ENCODE assay signal across 19 cellular contexts in the genomic region with DNA sequence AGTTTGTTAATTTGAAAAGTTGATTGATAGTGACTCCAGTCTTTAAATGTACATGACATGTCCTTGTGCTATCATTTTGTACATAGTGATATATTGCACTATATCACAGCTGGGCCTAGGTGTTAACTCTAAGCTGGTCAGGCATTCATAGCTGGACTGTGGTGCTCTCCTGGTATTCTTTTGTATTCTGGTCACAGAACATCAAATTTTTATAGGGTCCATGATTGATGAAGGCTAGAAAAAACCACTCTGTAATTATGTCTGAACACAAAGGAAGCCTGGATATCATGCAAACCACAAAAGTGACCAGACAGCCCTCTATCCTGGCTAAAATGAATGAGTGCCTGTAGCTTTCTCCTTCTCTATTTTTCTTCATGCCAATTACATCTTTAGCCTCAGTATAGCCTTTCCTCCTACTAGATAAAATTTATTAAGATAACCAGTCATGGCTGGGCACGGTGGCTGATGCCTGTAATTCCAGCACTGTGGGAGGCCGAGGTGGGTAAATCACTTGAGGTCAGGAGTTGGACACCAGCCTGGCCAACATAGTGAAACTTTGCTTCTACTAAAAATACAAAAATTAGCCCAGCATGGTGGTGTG.
DNase-seq lines count a peak whose midpoint lies in the region; ATAC-seq, FAIRE-seq and TF ChIP-seq lines count a peak whose summit lies in the region.
"Had no signal": no experiment of that assay in that cellular context is flagged by ENCODE, and none has a peak within 500 bp of the region (broad histone marks: within the 10 kb centered on the region; RNA-seq: fewer than 3 reads in every experiment).

No MANE protein-coding gene starts in this region.

- H4K20me1 ChIP-seq in endothelial cell of umbilical vein (replicated peaks; ENCODE audit: control insufficient read depth, extremely low read depth, insufficient read depth, low read length): no peaks in the 10 kb centered on the region

- H3K9ac ChIP-seq in endothelial cell of umbilical vein (replicated peaks; ENCODE audit: extremely low read depth, insufficient read depth, low read length) (no peak overlapping the region), skeletal muscle satellite cell (ENCODE audit: low read depth, low read length) (peak overlapping the region; percentile 72)

- H3K9me1 ChIP-seq in endothelial cell of umbilical vein (replicated peaks; ENCODE audit: control insufficient read depth, extremely low read depth, insufficient read depth, low read length): no peaks in the 10 kb centered on the region

- intact Hi-C loops in endothelial cell of umbilical vein (cut with micrococcal nuclease): no loop called here
- intact Hi-C loops in CD4-positive, alpha-beta T cell (cut with DNase I, micrococcal nuclease): no loop called here

- CTCF ChIA-PET in endothelial cell of umbilical vein (lab: Charles Lee): no interaction called here
- CTCF ChIA-PET in CD4-positive, alpha-beta T cell (lab: Charles Lee): no interaction called here

- H3K4me1 Mint-ChIP-seq in CD4-positive, alpha-beta T cell (ENCODE audit: low read depth): no peaks in the 10 kb centered on the region
- H3K4me1 Mint-ChIP-seq in type B pancreatic cell (ENCODE audit: unreplicated experiment): no peaks in the 10 kb centered on the region
- H3K4me1 Mint-ChIP-seq: mesothelial cell of epicardium; stimulated activated effector memory CD8-positive, alpha-beta T cell treated with anti-CD3 and anti-CD28 coated beads, Interleukin-12 subunit alpha, Interleukin-12 subunit beta, amount 100 ng/mL, for 72 hours had no signal

- no peaks in the 10 kb centered on the region for H3K9me3 ChIP-seq in endothelial cell of umbilical vein (replicated peaks; ENCODE audit: control insufficient read depth, insufficient read depth, low read length)
- peaks cover 11% of the 10 kb centered on the region for H3K9me3 ChIP-seq in skeletal muscle satellite cell (replicated peaks; ENCODE audit: low read length)
- peaks cover 7% of the 10 kb centered on the region for H3K9me3 ChIP-seq in CD4-positive, alpha-beta T cell (ENCODE audit: control insufficient read depth, low read length)
- H3K9me3 ChIP-seq: body of pancreas had no signal

- ATAC-seq in CD4-positive, alpha-beta T cell (ENCODE audit: poor library complexity): no peak
- ATAC-seq: body of pancreas; heart left ventricle; stimulated activated effector memory CD8-positive, alpha-beta T cell treated with anti-CD3 and anti-CD28 coated beads, Interleukin-12 subunit alpha, Interleukin-12 subunit beta, amount 100 ng/mL, for 72 hours had no signal

- H3K4me1 ChIP-seq in endothelial cell of umbilical vein (ENCODE audit: control insufficient read depth, extremely low read depth, insufficient read depth, low read length) (peaks cover 18% of the 10 kb centered on the region), skeletal muscle satellite cell (ENCODE audit: control insufficient read depth, insufficient read depth, low read length) (peaks cover 29% of the 10 kb centered on the region)
- H3K4me1 ChIP-seq: body of pancreas, esophagus muscularis mucosa, heart left ventricle had no signal

- H2AFZ ChIP-seq in endothelial cell of umbilical vein (ENCODE audit: low read depth, low read length): no peak overlapping the region

- no peak for FAIRE-seq in endothelial cell of umbilical vein (lab: Jason Lieb, UNC)
- FAIRE-seq: GM18507 had no signal

- no peak overlapping the region for H3K4me3 Mint-ChIP-seq in CD4-positive, alpha-beta T cell
- no peak overlapping the region for H3K4me3 Mint-ChIP-seq in type B pancreatic cell
- H3K4me3 Mint-ChIP-seq: mesothelial cell of epicardium; neural crest cell; stimulated activated effector memory CD8-positive, alpha-beta T cell treated with anti-CD3 and anti-CD28 coated beads, Interleukin-12 subunit alpha, Interleukin-12 subunit beta, amount 100 ng/mL, for 72 hours had no signal

- TF ChIP-seq POLR2A in endothelial cell of umbilical vein (IDR thresholded peaks at IDR 0.05; ENCODE audit: low read depth, low read length): no peak

- H3K79me2 ChIP-seq in endothelial cell of umbilical vein (ENCODE audit: control insufficient read depth, insufficient read depth, low read length): no peaks in the 10 kb centered on the region

- H3K36me3 Mint-ChIP-seq in CD4-positive, alpha-beta T cell (ENCODE audit: low read depth): no peaks in the 10 kb centered on the region
- H3K36me3 Mint-ChIP-seq in type B pancreatic cell: no peaks in the 10 kb centered on the region
- H3K36me3 Mint-ChIP-seq: stimulated activated effector memory CD8-positive, alpha-beta T cell treated with anti-CD3 and anti-CD28 coated beads, Interleukin-12 subunit alpha, Interleukin-12 subunit beta, amount 100 ng/mL, for 72 hours had no signal

- H3K9me3 Mint-ChIP-seq in CD4-positive, alpha-beta T cell: peaks cover 17% of the 10 kb centered on the region
- H3K9me3 Mint-ChIP-seq in type B pancreatic cell: peaks cover 7% of the 10 kb centered on the region

- no peak overlapping the region for H3K27ac Mint-ChIP-seq in CD4-positive, alpha-beta T cell
- no peak overlapping the region for H3K27ac Mint-ChIP-seq in type B pancreatic cell
- H3K27ac Mint-ChIP-seq: mesothelial cell of epicardium; stimulated activated effector memory CD8-positive, alpha-beta T cell treated with anti-CD3 and anti-CD28 coated beads, Interleukin-12 subunit alpha, Interleukin-12 subunit beta, amount 100 ng/mL, for 72 hours had no signal

- dilution Hi-C loops in endothelial cell of umbilical vein (cut with MboI; ENCODE audit: extremely low pct_ligation_motif_present, low sequenced_read_pairs): no loop called here

- no peaks in the 10 kb centered on the region for H3K27me3 Mint-ChIP-seq in CD4-positive, alpha-beta T cell
- no peaks in the 10 kb centered on the region for H3K27me3 Mint-ChIP-seq in type B pancreatic cell

- TF ChIP-seq CTCF in endothelial cell of umbilical vein (IDR thresholded peaks at IDR 0.05; ENCODE audit: extremely low read depth in 1 of 2, insufficient read depth in 1 of 2, low read depth in 1 of 2, low read length in 2 of 2): no peak
- no peak for TF ChIP-seq CTCF in CD4-positive, alpha-beta T cell (IDR thresholded peaks at IDR 0.05)
- TF ChIP-seq CTCF in type B pancreatic cell (conservative IDR thresholded peaks at IDR 0.05): no peak

- no peak overlapping the region for H3K4me3 ChIP-seq in endothelial cell of umbilical vein (replicated peaks in 1 of 3; ENCODE audit: insufficient read depth in 1 of 3, low read depth in 1 of 3, low read length in 3 of 3)
- H3K4me3 ChIP-seq in skeletal muscle satellite cell (ENCODE audit: low read length): no peak overlapping the region
- H3K4me3 ChIP-seq: body of pancreas, esophagus muscularis mucosa, heart left ventricle had no signal

- H3K4me2 ChIP-seq in endothelial cell of umbilical vein (ENCODE audit: insufficient read depth, low read length): no peak overlapping the region
- no peak overlapping the region for H3K4me2 ChIP-seq in skeletal muscle satellite cell (ENCODE audit: low read length)

- H3K36me3 ChIP-seq in endothelial cell of umbilical vein (ENCODE audit: control insufficient read depth in 2 of 2, extremely low read depth in 1 of 2, insufficient read depth in 2 of 2, low read length in 2 of 2): no peaks in the 10 kb centered on the region
- H3K36me3 ChIP-seq in skeletal muscle satellite cell (ENCODE audit: insufficient read depth, low read length): no peaks in the 10 kb centered on the region
- H3K36me3 ChIP-seq: esophagus muscularis mucosa, heart left ventricle had no signal

- DNase-seq in NCI-H748 (lab: John Stamatoyannopoulos, UW; ENCODE audit: unreplicated experiment): peak; percentile 4
- DNase-seq in NCI-H748 treated with DMSO at 0.1 percent for 48 hours (lab: John Stamatoyannopoulos, UW): no peak
- peak; percentile 65 for DNase-seq in RPMI7951 (ENCODE audit: low read depth)
- DNase-seq in endothelial cell of umbilical vein (ENCODE audit: low read depth, low spot score): no peak
- DNase-seq in CD4-positive, alpha-beta T cell: no peak
- no peak for DNase-seq in T-helper 1 cell
- no peak for DNase-seq in type B pancreatic cell (ENCODE audit: extremely low spot score, unreplicated experiment)
- DNase-seq: 8988T; activated CD4-positive, alpha-beta T cell treated with anti-CD3 and anti-CD28 coated beads for 4 hours; body of pancreas; heart left ventricle; NCI-H1436 had no signal

- no peaks in the 10 kb centered on the region for H3K27me3 ChIP-seq in endothelial cell of umbilical vein (ENCODE audit: control insufficient read depth in 2 of 2, insufficient read depth in 2 of 2, low read length in 2 of 2)
- no peaks in the 10 kb centered on the region for H3K27me3 ChIP-seq in skeletal muscle satellite cell (ENCODE audit: control insufficient read depth, insufficient read depth, low read length)
- H3K27me3 ChIP-seq in CD4-positive, alpha-beta T cell (ENCODE audit: control insufficient read depth, insufficient read depth, low read length): no peaks in the 10 kb centered on the region
- H3K27me3 ChIP-seq: body of pancreas, esophagus muscularis mucosa, heart left ventricle had no signal

- H3K27ac ChIP-seq in endothelial cell of umbilical vein (ENCODE audit: insufficient read depth, low read depth, low read length): peak overlapping the region; percentile 70
- H3K27ac ChIP-seq in CD4-positive, alpha-beta T cell (ENCODE audit: low read depth, low read length): no peak overlapping the region
- H3K27ac ChIP-seq: body of pancreas, C4-2B, esophagus muscularis mucosa, heart left ventricle had no signal

- POLR2A ChIA-PET in endothelial cell of umbilical vein (lab: Charles Lee): no interaction called here
- POLR2A ChIA-PET in CD4-positive, alpha-beta T cell (lab: Charles Lee): interaction anchor here (1.0 kb wide), 1 partner anchor 10 kb away, joined by 3 read pairs; no protein-coding TSS in a partner anchor

- BruUV-seq in endothelial cell of umbilical vein (replicated peaks; lab: Mats Ljungman, UMichigan): no TSS peak

TF ChIP-seq in endothelial cell of umbilical vein, 7 proteins besides CTCF, POLR2A, EP300 and RAD21:
- TF ChIP-seq MYC (IDR thresholded peaks at IDR 0.05; ENCODE audit: low read depth, low read length) (no peak), JUN (IDR thresholded peaks at IDR 0.05; ENCODE audit: borderline replicate concordance, insufficient read depth, insufficient read length, low read depth) (no peak), EZH2 (IDR thresholded peaks at IDR 0.05; ENCODE audit: borderline replicate concordance, low read depth, low read length, severe bottlenecking) (no peak), GATA2 (IDR thresholded peaks at IDR 0.05; ENCODE audit: insufficient read depth, insufficient read length, low read depth, low read length) (no peak), POLR2AphosphoS5 (IDR thresholded peaks at IDR 0.05; ENCODE audit: insufficient read depth, low read depth, low read length) (no peak), FOS (IDR thresholded peaks at IDR 0.05; ENCODE audit: borderline replicate concordance, insufficient read depth, low read length) (no peak)
- TF ChIP-seq, protein P1, sequence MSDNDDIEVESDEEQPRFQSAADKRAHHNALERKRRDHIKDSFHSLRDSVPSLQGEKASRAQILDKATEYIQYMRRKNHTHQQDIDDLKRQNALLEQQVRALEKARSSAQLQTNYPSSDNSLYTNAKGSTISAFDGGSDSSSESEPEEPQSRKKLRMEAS (IDR thresholded peaks at IDR 0.05; ENCODE audit: insufficient read depth, insufficient read length): no peak
TF ChIP-seq in endothelial cell of umbilical vein: peak in this region for 0.

Comparison
In these comparisons a context has a peak if more than half of its experiments do, and no peak if none do; other contexts are left out.
1. DNase-seq: peak in NCI-H748 (single experiment) and RPMI7951 (single experiment); none in NCI-H748 treated with DMSO at 0.1 percent for 48 hours (single experiment), endothelial cell of umbilical vein (single experiment), CD4-positive, alpha-beta T cell (0 of 10), T-helper 1 cell (0 of 5) and type B pancreatic cell (single experiment).